In genomic region chr10:113062977-113063967, GRCh38 we compare ENCODE assay signal across 1 cellular context.
TF ChIP-seq lines count a peak whose summit lies in the region.

No MANE protein-coding gene starts in this region.

TF ChIP-seq in K562, 482 proteins besides CTCF, POLR2A, EP300 and RAD21 (continued from another document and continues in another):
- TF ChIP-seq SMARCA4 (IDR thresholded peaks at IDR 0.05) (peak; percentile 78), KLF10 (CRISPR knock-in tag; IDR thresholded peaks at IDR 0.05) (no peak), ZNF175 (CRISPR knock-in tag; IDR thresholded peaks at IDR 0.05; ENCODE audit: low read depth) (no peak), EHMT2 (IDR thresholded peaks at IDR 0.05) (peak; percentile 45; the same call in 1 of the 2 replicates), SMARCA5 (IDR thresholded peaks at IDR 0.05) (peak; percentile 62; the same call in 1 of the 2 replicates), THAP12 (CRISPR knock-in tag; IDR thresholded peaks at IDR 0.05) (no peak), KDM2B (CRISPR knock-in tag; IDR thresholded peaks at IDR 0.05) (no peak), ZNF212 (CRISPR knock-in tag; IDR thresholded peaks at IDR 0.05) (no peak), ZNF75A (CRISPR knock-in tag; IDR thresholded peaks at IDR 0.05) (no peak), FOSL1 (tag; conservative IDR thresholded peaks at IDR 0.05) (no peak; the same call in 1 of the 2 replicates), ZNF184 (CRISPR knock-in tag; IDR thresholded peaks at IDR 0.05) (no peak), CBX3 (IDR thresholded peaks at IDR 0.05; ENCODE audit: borderline replicate concordance in 1 of 2, low read length in 2 of 2) (no peak), ZNF280A (IDR thresholded peaks at IDR 0.05; ENCODE audit: low read depth, partially characterized antibody) (no peak), MEF2D (tag; conservative IDR thresholded peaks at IDR 0.05; ENCODE audit: low read depth) (0 out of 2 replicates have a peak, but pooled peaks have one; percentile 37), ZFP91 (CRISPR knock-in tag; IDR thresholded peaks at IDR 0.05) (no peak), ETV5 (CRISPR knock-in tag; IDR thresholded peaks at IDR 0.05; ENCODE audit: low read depth) (peak; percentile 88), TCF7 (IDR thresholded peaks at IDR 0.05; ENCODE audit: borderline replicate concordance) (no peak), TFE3 (CRISPR knock-in tag; IDR thresholded peaks at IDR 0.05) (no peak), YBX1 (IDR thresholded peaks at IDR 0.05) (no peak), ZSCAN32 (CRISPR knock-in tag; IDR thresholded peaks at IDR 0.05) (no peak), SIRT6 (IDR thresholded peaks at IDR 0.05; ENCODE audit: low read depth, low read length) (no peak), TFAM (CRISPR knock-in tag; conservative IDR thresholded peaks at IDR 0.05) (no peak), MAX (CRISPR knock-in tag; IDR thresholded peaks at IDR 0.05) (peak; percentile 33; the same call in 1 of the 2 replicates), MTA1 (IDR thresholded peaks at IDR 0.05; ENCODE audit: borderline replicate concordance) (0 out of 2 replicates have a peak, but pooled peaks have one; percentile 38), MCM5 (IDR thresholded peaks at IDR 0.05; ENCODE audit: low read depth) (no peak), ZNF785 (CRISPR knock-in tag; IDR thresholded peaks at IDR 0.05) (no peak), NR2C2 (CRISPR knock-in tag; IDR thresholded peaks at IDR 0.05) (no peak), NR2C2 (tag; IDR thresholded peaks at IDR 0.05) (no peak), SMARCE1 (IDR thresholded peaks at IDR 0.05) (peak; percentile 82), ZNF140 (CRISPR knock-in tag; IDR thresholded peaks at IDR 0.05) (no peak), SREBF2 (CRISPR knock-in tag; IDR thresholded peaks at IDR 0.05) (no peak), ZNF655 (CRISPR knock-in tag; IDR thresholded peaks at IDR 0.05) (no peak), NCOA1 (IDR thresholded peaks at IDR 0.05; ENCODE audit: low read depth) (no peak; the same call in 1 of the 2 replicates), SAFB (IDR thresholded peaks at IDR 0.05; ENCODE audit: borderline replicate concordance, low read depth, low read length) (no peak), TCF3 (CRISPR knock-in tag; IDR thresholded peaks at IDR 0.05) (peak; percentile 61)
- TF ChIP-seq, protein P1, sequence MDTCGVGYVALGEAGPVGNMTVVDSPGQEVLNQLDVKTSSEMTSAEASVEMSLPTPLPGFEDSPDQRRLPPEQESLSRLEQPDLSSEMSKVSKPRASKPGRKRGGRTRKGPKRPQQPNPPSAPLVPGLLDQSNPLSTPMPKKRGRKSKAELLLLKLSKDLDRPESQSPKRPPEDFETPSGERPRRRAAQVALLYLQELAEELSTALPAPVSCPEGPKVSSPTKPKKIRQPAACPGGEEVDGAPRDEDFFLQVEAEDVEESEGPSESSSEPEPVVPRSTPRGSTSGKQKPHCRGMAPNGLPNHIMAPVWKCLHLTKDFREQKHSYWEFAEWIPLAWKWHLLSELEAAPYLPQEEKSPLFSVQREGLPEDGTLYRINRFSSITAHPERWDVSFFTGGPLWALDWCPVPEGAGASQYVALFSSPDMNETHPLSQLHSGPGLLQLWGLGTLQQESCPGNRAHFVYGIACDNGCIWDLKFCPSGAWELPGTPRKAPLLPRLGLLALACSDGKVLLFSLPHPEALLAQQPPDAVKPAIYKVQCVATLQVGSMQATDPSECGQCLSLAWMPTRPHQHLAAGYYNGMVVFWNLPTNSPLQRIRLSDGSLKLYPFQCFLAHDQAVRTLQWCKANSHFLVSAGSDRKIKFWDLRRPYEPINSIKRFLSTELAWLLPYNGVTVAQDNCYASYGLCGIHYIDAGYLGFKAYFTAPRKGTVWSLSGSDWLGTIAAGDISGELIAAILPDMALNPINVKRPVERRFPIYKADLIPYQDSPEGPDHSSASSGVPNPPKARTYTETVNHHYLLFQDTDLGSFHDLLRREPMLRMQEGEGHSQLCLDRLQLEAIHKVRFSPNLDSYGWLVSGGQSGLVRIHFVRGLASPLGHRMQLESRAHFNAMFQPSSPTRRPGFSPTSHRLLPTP (IDR thresholded peaks at IDR 0.05; ENCODE audit: borderline replicate concordance, extremely low read depth, insufficient read length): no peak
- TF ChIP-seq, protein P2, sequence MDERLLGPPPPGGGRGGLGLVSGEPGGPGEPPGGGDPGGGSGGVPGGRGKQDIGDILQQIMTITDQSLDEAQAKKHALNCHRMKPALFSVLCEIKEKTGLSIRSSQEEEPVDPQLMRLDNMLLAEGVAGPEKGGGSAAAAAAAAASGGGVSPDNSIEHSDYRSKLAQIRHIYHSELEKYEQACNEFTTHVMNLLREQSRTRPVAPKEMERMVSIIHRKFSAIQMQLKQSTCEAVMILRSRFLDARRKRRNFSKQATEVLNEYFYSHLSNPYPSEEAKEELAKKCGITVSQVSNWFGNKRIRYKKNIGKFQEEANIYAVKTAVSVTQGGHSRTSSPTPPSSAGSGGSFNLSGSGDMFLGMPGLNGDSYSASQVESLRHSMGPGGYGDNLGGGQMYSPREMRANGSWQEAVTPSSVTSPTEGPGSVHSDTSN (CRISPR knock-in tag; IDR thresholded peaks at IDR 0.05; ENCODE audit: low read depth): no peak
- TF ChIP-seq, protein P2 (tag; conservative IDR thresholded peaks at IDR 0.05; ENCODE audit: low read depth): peak; percentile 80
- TF ChIP-seq, protein P3, sequence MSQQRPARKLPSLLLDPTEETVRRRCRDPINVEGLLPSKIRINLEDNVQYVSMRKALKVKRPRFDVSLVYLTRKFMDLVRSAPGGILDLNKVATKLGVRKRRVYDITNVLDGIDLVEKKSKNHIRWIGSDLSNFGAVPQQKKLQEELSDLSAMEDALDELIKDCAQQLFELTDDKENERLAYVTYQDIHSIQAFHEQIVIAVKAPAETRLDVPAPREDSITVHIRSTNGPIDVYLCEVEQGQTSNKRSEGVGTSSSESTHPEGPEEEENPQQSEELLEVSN (IDR thresholded peaks at IDR 0.05; ENCODE audit: borderline replicate concordance in 1 of 2, extremely low read depth in 1 of 2, insufficient read depth in 1 of 2, insufficient read length in 1 of 2, low read depth in 1 of 2, low read length in 1 of 2, poor library complexity in 1 of 2, severe bottlenecking in 1 of 2): peak; percentile 45 to 51
- TF ChIP-seq, protein P4, sequence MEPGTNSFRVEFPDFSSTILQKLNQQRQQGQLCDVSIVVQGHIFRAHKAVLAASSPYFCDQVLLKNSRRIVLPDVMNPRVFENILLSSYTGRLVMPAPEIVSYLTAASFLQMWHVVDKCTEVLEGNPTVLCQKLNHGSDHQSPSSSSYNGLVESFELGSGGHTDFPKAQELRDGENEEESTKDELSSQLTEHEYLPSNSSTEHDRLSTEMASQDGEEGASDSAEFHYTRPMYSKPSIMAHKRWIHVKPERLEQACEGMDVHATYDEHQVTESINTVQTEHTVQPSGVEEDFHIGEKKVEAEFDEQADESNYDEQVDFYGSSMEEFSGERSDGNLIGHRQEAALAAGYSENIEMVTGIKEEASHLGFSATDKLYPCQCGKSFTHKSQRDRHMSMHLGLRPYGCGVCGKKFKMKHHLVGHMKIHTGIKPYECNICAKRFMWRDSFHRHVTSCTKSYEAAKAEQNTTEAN (CRISPR knock-in tag; IDR thresholded peaks at IDR 0.05): no peak
- TF ChIP-seq, protein P5, sequence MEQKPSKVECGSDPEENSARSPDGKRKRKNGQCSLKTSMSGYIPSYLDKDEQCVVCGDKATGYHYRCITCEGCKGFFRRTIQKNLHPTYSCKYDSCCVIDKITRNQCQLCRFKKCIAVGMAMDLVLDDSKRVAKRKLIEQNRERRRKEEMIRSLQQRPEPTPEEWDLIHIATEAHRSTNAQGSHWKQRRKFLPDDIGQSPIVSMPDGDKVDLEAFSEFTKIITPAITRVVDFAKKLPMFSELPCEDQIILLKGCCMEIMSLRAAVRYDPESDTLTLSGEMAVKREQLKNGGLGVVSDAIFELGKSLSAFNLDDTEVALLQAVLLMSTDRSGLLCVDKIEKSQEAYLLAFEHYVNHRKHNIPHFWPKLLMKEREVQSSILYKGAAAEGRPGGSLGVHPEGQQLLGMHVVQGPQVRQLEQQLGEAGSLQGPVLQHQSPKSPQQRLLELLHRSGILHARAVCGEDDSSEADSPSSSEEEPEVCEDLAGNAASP (IDR thresholded peaks at IDR 0.05): no peak
